In genomic region chr1:201020647-201021332, GRCh38 we compare ENCODE assay signal across 8 cellular contexts. TPM values are rescaled to one million over a fixed set of nuclear protein-coding genes. Genes with fewer than 3 reads are reported as not detected.
DNase-seq lines count a peak whose midpoint lies in the region; ATAC-seq and TF ChIP-seq lines count a peak whose summit lies in the region.

No MANE protein-coding gene starts in this region.

- TF ChIP-seq CTCF in DOHH2 (IDR thresholded peaks at IDR 0.05; ENCODE audit: low read depth, low read length, poor library complexity, severe bottlenecking), result peak; percentile 59
- peak; percentile 26 for TF ChIP-seq CTCF in hepatocyte (IDR thresholded peaks at IDR 0.05; ENCODE audit: poor library complexity)

- H3K9me3 ChIP-seq in DOHH2 (ENCODE audit: control insufficient read depth, insufficient read depth, low read length) (no peaks in the 10 kb centered on the region), KOPT-K1 (ENCODE audit: insufficient read depth, low read length, poor library complexity, severe bottlenecking) (no peaks in the 10 kb centered on the region), hepatocyte (ENCODE audit: low read depth) (no peaks in the 10 kb centered on the region)

- H3K27ac Mint-ChIP-seq in activated CD8-positive, alpha-beta memory T cell treated with anti-CD3 and anti-CD28 coated beads, Interleukin-2, amount 10 ng/mL, durations not matched to agents 7 days and 5 days, result peak overlapping the region; percentile 99

- H3K27me3 Mint-ChIP-seq in activated CD8-positive, alpha-beta memory T cell treated with anti-CD3 and anti-CD28 coated beads, Interleukin-2, amount 10 ng/mL, durations not matched to agents 7 days and 5 days, result no peaks in the 10 kb centered on the region

- no peak overlapping the region for H2AFZ ChIP-seq in hepatocyte

- WGBS in hepatocyte (ENCODE audit: low lambda C conversion rate, missing lambda C conversion rate), result 66% methylated on average over 10 of the region's 10 CpGs

- H3K9me2 ChIP-seq in DOHH2 (replicated peaks; ENCODE audit: control insufficient read depth, low read length) (no peaks in the 10 kb centered on the region), hepatocyte (replicated peaks; ENCODE audit: insufficient read depth) (no peaks in the 10 kb centered on the region)

- H3K79me2 ChIP-seq in DOHH2 (ENCODE audit: control insufficient read depth, low read length), result peaks cover 52% of the 10 kb centered on the region
- no peaks in the 10 kb centered on the region for H3K79me2 ChIP-seq in hepatocyte

- peaks cover 73% of the 10 kb centered on the region for H3K4me1 Mint-ChIP-seq in activated CD8-positive, alpha-beta memory T cell treated with anti-CD3 and anti-CD28 coated beads, Interleukin-2, amount 10 ng/mL, durations not matched to agents 7 days and 5 days

- H4K20me1 ChIP-seq in DOHH2 (ENCODE audit: control insufficient read depth, insufficient read depth, low read depth, low read length) (peaks cover 3% of the 10 kb centered on the region; the same call in 1 of the 2 replicates), hepatocyte (ENCODE audit: insufficient read depth, poor library complexity, severe bottlenecking) (no peaks in the 10 kb centered on the region)

- H3K27me3 ChIP-seq in DOHH2 (ENCODE audit: control insufficient read depth, low read length) (no peaks in the 10 kb centered on the region), hepatocyte (peaks cover 11% of the 10 kb centered on the region)

- peaks cover 33% of the 10 kb centered on the region for H3K36me3 Mint-ChIP-seq in activated CD8-positive, alpha-beta memory T cell treated with anti-CD3 and anti-CD28 coated beads, Interleukin-2, amount 10 ng/mL, durations not matched to agents 7 days and 5 days

- peak overlapping the region; percentile 95 for H3K27ac ChIP-seq in DOHH2 (ENCODE audit: low read depth, low read length)
- H3K27ac ChIP-seq in KOPT-K1 (ENCODE audit: low read depth, low read length, poor library complexity, severe bottlenecking), result peak overlapping the region; percentile 90
- no peak overlapping the region for H3K27ac ChIP-seq in hepatocyte

- H3F3A ChIP-seq in DOHH2 (ENCODE audit: control insufficient read depth, insufficient read depth), result peaks cover 15% of the 10 kb centered on the region

- H3K4me1 ChIP-seq in DOHH2 (ENCODE audit: control insufficient read depth, low read length) (peaks cover 78% of the 10 kb centered on the region), hepatocyte (ENCODE audit: insufficient read depth) (peaks cover 23% of the 10 kb centered on the region)

- peak; percentile 75 for DNase-seq in activated CD8-positive, alpha-beta memory T cell treated with anti-CD3 and anti-CD28 coated beads, Interleukin-2, amount 10 ng/mL, durations not matched to agents 7 days and 5 days
- DNase-seq in hepatocyte (ENCODE audit: low spot score), result no peak
- DNase-seq in stimulated activated naive CD4-positive, alpha-beta T cell treated with Interleukin-2 at 50 U/mL for 16 hours (lab: John Stamatoyannopoulos, UW), result peak; percentile 21

- peaks cover 4% of the 10 kb centered on the region; the same call in 1 of the 2 replicates for H3K36me3 ChIP-seq in DOHH2 (ENCODE audit: control insufficient read depth, low read length)
- H3K36me3 ChIP-seq in KOPT-K1 (ENCODE audit: insufficient read depth, low read length), result no peaks in the 10 kb centered on the region
- H3K36me3 ChIP-seq in hepatocyte (replicated peaks; ENCODE audit: insufficient read depth, low read depth), result no peaks in the 10 kb centered on the region

- H3K4me3 ChIP-seq in DOHH2 (ENCODE audit: low read length) (peak overlapping the region; percentile 84), hepatocyte (no peak overlapping the region)

- no peaks in the 10 kb centered on the region for H3K9me3 Mint-ChIP-seq in activated CD8-positive, alpha-beta memory T cell treated with anti-CD3 and anti-CD28 coated beads, Interleukin-2, amount 10 ng/mL, durations not matched to agents 7 days and 5 days (ENCODE audit: low read depth)

- CTCF ChIA-PET in activated CD8-positive, alpha-beta memory T cell treated with anti-CD3 and anti-CD28 coated beads, Interleukin-2, amount 10 ng/mL, durations not matched to agents 7 days and 5 days (lab: Charles Lee), result interaction anchor here (0.7 to 11.9 kb wide), 11 partner anchors 8 to 399 kb away, joined by 3 to 146 read pairs (median 6); no protein-coding TSS in a partner anchor

- peak overlapping the region; percentile 98 for H3K4me2 ChIP-seq in DOHH2 (ENCODE audit: low read length)
- H3K4me2 ChIP-seq in hepatocyte, result no peak overlapping the region

- H3K4me3 Mint-ChIP-seq in activated CD8-positive, alpha-beta memory T cell treated with anti-CD3 and anti-CD28 coated beads, Interleukin-2, amount 10 ng/mL, durations not matched to agents 7 days and 5 days, result peak overlapping the region; percentile 91

- ATAC-seq in activated CD8-positive, alpha-beta memory T cell treated with anti-CD3 and anti-CD28 coated beads, Interleukin-2, amount 10 ng/mL, durations not matched to agents 7 days and 5 days, result peak; percentile 17
- no peak for ATAC-seq in HG03460 (IDR thresholded peaks at IDR 0.05; ENCODE audit: unreplicated experiment)
- no peak for ATAC-seq in HG03565 (IDR thresholded peaks at IDR 0.05; ENCODE audit: unreplicated experiment)
- no peak for ATAC-seq in HG03108 (IDR thresholded peaks at IDR 0.05; ENCODE audit: unreplicated experiment)

RNA-seq across cellular contexts. Expression of gene KIF21B, which starts 2.7 kb away (rescaled TPM):
- total RNA-seq in activated CD8-positive, alpha-beta memory T cell treated with anti-CD3 and anti-CD28 coated beads, Interleukin-2, amount 10 ng/mL, durations not matched to agents 7 days and 5 days, result 100 to 1,000 TPM; 102 to 155 TPM
- 0.60 and 1.3 TPM in 2 replicates for total RNA-seq in hepatocyte
- polyA plus RNA-seq in hepatocyte, result 0.18 and 0.19 TPM in 2 replicates

Comparison
In these comparisons a context has a peak if more than half of its experiments do, and no peak if none do; other contexts are left out.
1. RNA of gene KIF21B, which starts 2.7 kb away (total RNA-seq): 102 to 155 TPM in activated CD8-positive, alpha-beta memory T cell treated with anti-CD3 and anti-CD28 coated beads, Interleukin-2, amount 10 ng/mL, durations not matched to agents 7 days and 5 days; 0.60 to 1.3 TPM in hepatocyte; every median in the first group is over 10 times any median in the second.